In the genomic region with DNA sequence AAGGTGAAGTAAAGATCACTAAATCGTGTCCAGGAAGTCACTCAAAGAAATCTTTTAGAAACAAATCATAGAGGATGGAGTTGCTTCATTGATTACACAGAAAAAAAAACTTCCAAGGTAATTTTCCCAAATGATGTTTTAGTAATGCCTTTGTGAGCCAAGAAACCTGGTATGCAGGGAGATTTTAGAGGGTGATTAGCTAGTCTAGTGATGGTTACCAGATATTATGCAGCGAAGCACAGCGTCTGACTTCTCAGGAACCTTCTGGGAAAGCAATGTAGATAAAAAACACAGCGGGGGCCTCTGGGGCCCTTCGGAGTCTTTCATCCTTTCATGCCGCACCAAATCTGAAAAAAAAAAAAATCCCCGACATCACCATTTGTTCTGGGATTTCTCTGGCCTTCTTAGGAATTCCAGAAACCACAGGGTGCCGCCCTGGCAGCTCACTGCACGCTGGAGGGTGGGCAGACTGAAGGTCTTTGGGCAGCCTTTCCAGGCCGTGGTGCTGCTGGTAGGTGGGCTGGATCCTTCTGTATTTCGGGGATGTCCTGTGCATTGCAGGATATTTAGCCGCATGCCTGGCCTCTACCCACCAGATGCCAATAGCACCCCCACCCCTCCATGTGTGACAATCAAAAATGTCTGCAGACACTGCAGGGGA, we compare ENCODE assay signal across 16 cellular contexts. TPM values are rescaled to one million over a fixed set of nuclear protein-coding genes. Genes with fewer than 3 reads are reported as not detected.
DNase-seq lines count a peak whose midpoint lies in the region; ATAC-seq and TF ChIP-seq lines count a peak whose summit lies in the region.
"Had no signal": no experiment of that assay in that cellular context is flagged by ENCODE, and none has a peak within 500 bp of the region (broad histone marks: within the 10 kb centered on the region; RNA-seq: fewer than 3 reads in every experiment).

No MANE protein-coding gene starts in this region.

- H3K27me3 Mint-ChIP-seq in nephron progenitor cell (ENCODE audit: low read depth, poor library complexity), result peaks cover 20% of the 10 kb centered on the region

- peak overlapping the region; percentile 11 for H3K4me3 Mint-ChIP-seq in nephron progenitor cell
- H3K4me3 Mint-ChIP-seq: activated naive CD4-positive, alpha-beta T cell treated with anti-CD3 and anti-CD28 coated beads for 36 hours had no signal

- no peak for ATAC-seq in GM19452 (IDR thresholded peaks at IDR 0.05; ENCODE audit: unreplicated experiment)
- ATAC-seq: PC-3 had no signal

- 5 to 7% methylated on average over 12 of the region's 12 CpGs for WGBS in ectodermal cell, 2 experiments

- H3K4me3 ChIP-seq in ectodermal cell (ENCODE audit: insufficient read depth, low read depth, low read length), result no peak overlapping the region
- H3K4me3 ChIP-seq: prostate gland, uterus had no signal

- H3K36me3 ChIP-seq in ectodermal cell (ENCODE audit: control insufficient read depth, insufficient read depth, low read length), result no peaks in the 10 kb centered on the region
- H3K36me3 ChIP-seq: prostate gland, uterus had no signal

- peaks cover 31% of the 10 kb centered on the region for H3K4me1 ChIP-seq in ectodermal cell (ENCODE audit: control insufficient read depth, insufficient read depth, low read length)
- H3K4me1 ChIP-seq: prostate gland, uterus had no signal

- no peaks in the 10 kb centered on the region for H3K36me3 Mint-ChIP-seq in nephron progenitor cell (ENCODE audit: low read depth)

- peak overlapping the region; percentile 71 for H3K27ac ChIP-seq in ectodermal cell (ENCODE audit: insufficient read depth, low read depth, low read length, poor library complexity, severe bottlenecking)
- H3K27ac ChIP-seq: HL-60, prostate gland, uterus had no signal

- no peak overlapping the region for H3K27ac Mint-ChIP-seq in nephron progenitor cell
- H3K27ac Mint-ChIP-seq: activated naive CD4-positive, alpha-beta T cell treated with anti-CD3 and anti-CD28 coated beads for 36 hours had no signal

- no peak for TF ChIP-seq CTCF in nephron progenitor cell (IDR thresholded peaks at IDR 0.05)

- H3K27me3 ChIP-seq in ectodermal cell (ENCODE audit: control insufficient read depth, insufficient read depth, low read length, poor library complexity, severe bottlenecking), result no peaks in the 10 kb centered on the region
- H3K27me3 ChIP-seq: uterus had no signal

- no peaks in the 10 kb centered on the region for H3K9me3 Mint-ChIP-seq in nephron progenitor cell
- H3K9me3 Mint-ChIP-seq: activated naive CD4-positive, alpha-beta T cell treated with anti-CD3 and anti-CD28 coated beads for 36 hours had no signal

- peak; percentile 33 for DNase-seq in GM03348 (ENCODE audit: low spot score)
- peak; percentile 26 for DNase-seq in NCI-H226
- DNase-seq in nephron progenitor cell, result peak; percentile 30
- no peak for DNase-seq in stimulated activated CD4-positive, alpha-beta T cell treated with anti-CD3 and anti-CD28 coated beads, Interleukin-4, amount 100 ng/mL, for 1 hour
- DNase-seq in NCI-H187 treated with DMSO at 0.1 percent for 48 hours (lab: John Stamatoyannopoulos, UW), result no peak
- DNase-seq in SIG-M5 (lab: John Stamatoyannopoulos, UW), result no peak
- DNase-seq: activated CD4-positive, CD25-positive, alpha-beta regulatory T cell; activated naive CD4-positive, alpha-beta T cell treated with anti-CD3 and anti-CD28 coated beads for 36 hours; DMS153; NCI-H2107; uterus had no signal

- H3K4me1 Mint-ChIP-seq in nephron progenitor cell, result peaks cover 33% of the 10 kb centered on the region

- no peaks in the 10 kb centered on the region for H3K9me3 ChIP-seq in ectodermal cell (ENCODE audit: control insufficient read depth, low read length)
- H3K9me3 ChIP-seq: prostate gland, uterus had no signal

RNA-seq across cellular contexts. Expression of a gene that starts 17.3 kb away (rescaled TPM):
- 4.5 TPM for polyA plus RNA-seq in ectodermal cell (2013, experiment 1 of 4)
- polyA plus RNA-seq in ectodermal cell (2013, experiment 2 of 4), result 4.4 TPM
- 2.8 TPM for polyA plus RNA-seq in ectodermal cell (2013, experiment 3 of 4)
- 3.2 TPM for polyA plus RNA-seq in ectodermal cell (2013, experiment 4 of 4)

RNA-seq across cellular contexts. Expression of a gene that starts 59.7 kb away (rescaled TPM):
- polyA plus RNA-seq in ectodermal cell (2013, experiment 1 of 4), result 29.5 TPM
- 25.6 TPM for polyA plus RNA-seq in ectodermal cell (2013, experiment 2 of 4)
- polyA plus RNA-seq in ectodermal cell (2013, experiment 3 of 4), result 19.7 TPM
- polyA plus RNA-seq in ectodermal cell (2013, experiment 4 of 4), result 23.1 TPM

Comparison
In these comparisons a context has a peak if more than half of its experiments do, and no peak if none do; other contexts are left out.
1. DNase-seq: peak in GM03348 (single experiment), NCI-H226 (single experiment) and nephron progenitor cell (single experiment); none in stimulated activated CD4-positive, alpha-beta T cell treated with anti-CD3 and anti-CD28 coated beads, Interleukin-4, amount 100 ng/mL, for 1 hour (single experiment), NCI-H187 treated with DMSO at 0.1 percent for 48 hours (single experiment) and SIG-M5 (single experiment).